ENCODE assay signal across 1 cellular context in the genomic region with DNA sequence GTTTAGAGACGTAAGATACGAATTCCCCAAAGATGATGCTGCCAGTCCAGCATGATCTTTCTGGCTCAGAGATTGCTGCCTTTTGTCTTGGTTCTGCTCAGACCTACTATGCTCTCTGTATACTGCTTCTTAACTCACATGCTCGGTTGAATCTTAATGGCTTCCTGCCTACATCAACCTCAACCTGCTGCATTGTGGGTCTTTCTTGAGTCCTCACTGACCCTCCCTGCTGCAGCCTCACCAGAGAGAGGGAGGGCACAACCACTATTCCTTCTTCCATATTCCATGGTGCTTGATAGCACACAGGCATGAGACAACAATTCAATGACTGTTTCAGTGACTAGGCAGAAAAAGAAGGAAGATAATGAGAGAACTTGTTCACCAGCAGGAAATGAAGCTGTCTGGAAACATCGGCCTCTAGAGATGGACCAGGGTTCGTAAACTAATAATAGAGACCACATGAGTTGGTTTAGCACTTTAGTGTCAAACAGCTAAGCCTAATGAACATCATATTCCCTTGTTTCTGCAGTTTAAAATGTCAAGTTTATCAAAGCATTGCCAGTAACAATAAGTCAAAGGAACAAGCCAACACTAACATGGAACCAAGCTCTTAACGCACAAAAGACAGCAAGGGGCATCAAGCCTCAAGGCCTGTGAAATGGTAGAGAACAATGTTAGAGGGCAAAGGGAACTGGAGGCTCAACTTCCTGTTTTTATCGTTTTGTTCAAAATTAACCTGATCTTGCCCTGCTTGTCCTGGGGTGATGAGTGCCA.
TF ChIP-seq lines count a peak whose summit lies in the region.

No MANE protein-coding gene starts in this region.

TF ChIP-seq in K562, 482 proteins besides CTCF, POLR2A, EP300 and RAD21 (continued from another document and continues in another):
- no peak for TF ChIP-seq CTCFL (IDR thresholded peaks at IDR 0.05; ENCODE audit: borderline replicate concordance, insufficient read depth, low read depth, low read length, poor library complexity, severe bottlenecking)
- no peak for TF ChIP-seq PPARD (CRISPR knock-in tag; IDR thresholded peaks at IDR 0.05)
- peak; percentile 57 for TF ChIP-seq ZBTB9 (CRISPR knock-in tag; IDR thresholded peaks at IDR 0.05)
- TF ChIP-seq PATZ1 (CRISPR knock-in tag; IDR thresholded peaks at IDR 0.05; ENCODE audit: borderline replicate concordance), result peak; percentile 38; the same call in 1 of the 2 replicates
- peak; percentile 56 for TF ChIP-seq NFE2L1 (tag; IDR thresholded peaks at IDR 0.05; ENCODE audit: borderline replicate concordance, low read depth)
- TF ChIP-seq, protein P1, sequence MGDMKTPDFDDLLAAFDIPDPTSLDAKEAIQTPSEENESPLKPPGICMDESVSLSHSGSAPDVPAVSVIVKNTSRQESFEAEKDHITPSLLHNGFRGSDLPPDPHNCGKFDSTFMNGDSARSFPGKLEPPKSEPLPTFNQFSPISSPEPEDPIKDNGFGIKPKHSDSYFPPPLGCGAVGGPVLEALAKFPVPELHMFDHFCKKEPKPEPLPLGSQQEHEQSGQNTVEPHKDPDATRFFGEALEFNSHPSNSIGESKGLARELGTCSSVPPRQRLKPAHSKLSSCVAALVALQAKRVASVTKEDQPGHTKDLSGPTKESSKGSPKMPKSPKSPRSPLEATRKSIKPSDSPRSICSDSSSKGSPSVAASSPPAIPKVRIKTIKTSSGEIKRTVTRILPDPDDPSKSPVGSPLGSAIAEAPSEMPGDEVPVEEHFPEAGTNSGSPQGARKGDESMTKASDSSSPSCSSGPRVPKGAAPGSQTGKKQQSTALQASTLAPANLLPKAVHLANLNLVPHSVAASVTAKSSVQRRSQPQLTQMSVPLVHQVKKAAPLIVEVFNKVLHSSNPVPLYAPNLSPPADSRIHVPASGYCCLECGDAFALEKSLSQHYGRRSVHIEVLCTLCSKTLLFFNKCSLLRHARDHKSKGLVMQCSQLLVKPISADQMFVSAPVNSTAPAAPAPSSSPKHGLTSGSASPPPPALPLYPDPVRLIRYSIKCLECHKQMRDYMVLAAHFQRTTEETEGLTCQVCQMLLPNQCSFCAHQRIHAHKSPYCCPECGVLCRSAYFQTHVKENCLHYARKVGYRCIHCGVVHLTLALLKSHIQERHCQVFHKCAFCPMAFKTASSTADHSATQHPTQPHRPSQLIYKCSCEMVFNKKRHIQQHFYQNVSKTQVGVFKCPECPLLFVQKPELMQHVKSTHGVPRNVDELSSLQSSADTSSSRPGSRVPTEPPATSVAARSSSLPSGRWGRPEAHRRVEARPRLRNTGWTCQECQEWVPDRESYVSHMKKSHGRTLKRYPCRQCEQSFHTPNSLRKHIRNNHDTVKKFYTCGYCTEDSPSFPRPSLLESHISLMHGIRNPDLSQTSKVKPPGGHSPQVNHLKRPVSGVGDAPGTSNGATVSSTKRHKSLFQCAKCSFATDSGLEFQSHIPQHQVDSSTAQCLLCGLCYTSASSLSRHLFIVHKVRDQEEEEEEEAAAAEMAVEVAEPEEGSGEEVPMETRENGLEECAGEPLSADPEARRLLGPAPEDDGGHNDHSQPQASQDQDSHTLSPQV (IDR thresholded peaks at IDR 0.05), result peak; percentile 89
- TF ChIP-seq ZNF384 (IDR thresholded peaks at IDR 0.05; ENCODE audit: low read depth, low read length), result no peak
- TF ChIP-seq ARID1B (IDR thresholded peaks at IDR 0.05), result peak; percentile 54
- TF ChIP-seq MAFG (tag; conservative IDR thresholded peaks at IDR 0.05), result peak; percentile 95
- peak; percentile 78; the same call in 1 of the 2 replicates for TF ChIP-seq MAFK (IDR thresholded peaks at IDR 0.05; ENCODE audit: low read length)
- peak; percentile 61 for TF ChIP-seq ZNF395 (CRISPR knock-in tag; IDR thresholded peaks at IDR 0.05)
- TF ChIP-seq MEF2D (tag; conservative IDR thresholded peaks at IDR 0.05; ENCODE audit: low read depth), result peak; percentile 41
- peak; percentile 63 for TF ChIP-seq L3MBTL2 (IDR thresholded peaks at IDR 0.05)
- TF ChIP-seq BDP1 (IDR thresholded peaks at IDR 0.05; ENCODE audit: insufficient read depth, insufficient read length), result no peak
- TF ChIP-seq BHLHE40 (IDR thresholded peaks at IDR 0.05; ENCODE audit: low read length), result 0 out of 2 replicates have a peak, but pooled peaks have one; percentile 28
- TF ChIP-seq BACH1 (tag; IDR thresholded peaks at IDR 0.05), result peak; percentile 90
- TF ChIP-seq ZNF274 (IDR thresholded peaks at IDR 0.05; ENCODE audit: borderline replicate concordance, low read depth, low read length), result no peak
- 0 out of 2 replicates have a peak, but pooled peaks have one; percentile 13 for TF ChIP-seq ZNF165 (CRISPR knock-in tag; IDR thresholded peaks at IDR 0.05; ENCODE audit: borderline replicate concordance)
- peak; percentile 28; the same call in 1 of the 2 replicates for TF ChIP-seq SMAD3 (CRISPR knock-in tag; conservative IDR thresholded peaks at IDR 0.05)
- TF ChIP-seq ZNF41 (CRISPR knock-in tag; conservative IDR thresholded peaks at IDR 0.05), result peak; percentile 72
- 0 out of 2 replicates have a peak, but pooled peaks have one; percentile 21 for TF ChIP-seq GTF2E2 (tag; IDR thresholded peaks at IDR 0.05)
- TF ChIP-seq, protein P2, sequence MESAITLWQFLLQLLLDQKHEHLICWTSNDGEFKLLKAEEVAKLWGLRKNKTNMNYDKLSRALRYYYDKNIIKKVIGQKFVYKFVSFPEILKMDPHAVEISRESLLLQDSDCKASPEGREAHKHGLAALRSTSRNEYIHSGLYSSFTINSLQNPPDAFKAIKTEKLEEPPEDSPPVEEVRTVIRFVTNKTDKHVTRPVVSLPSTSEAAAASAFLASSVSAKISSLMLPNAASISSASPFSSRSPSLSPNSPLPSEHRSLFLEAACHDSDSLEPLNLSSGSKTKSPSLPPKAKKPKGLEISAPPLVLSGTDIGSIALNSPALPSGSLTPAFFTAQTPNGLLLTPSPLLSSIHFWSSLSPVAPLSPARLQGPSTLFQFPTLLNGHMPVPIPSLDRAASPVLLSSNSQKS (CRISPR knock-in tag; IDR thresholded peaks at IDR 0.05), result no peak
- peak; percentile 68 for TF ChIP-seq DPF2 (IDR thresholded peaks at IDR 0.05)
- no peak for TF ChIP-seq NR0B1 (IDR thresholded peaks at IDR 0.05; ENCODE audit: partially characterized antibody)
- TF ChIP-seq ARID2 (IDR thresholded peaks at IDR 0.05), result no peak
- peak; percentile 66 for TF ChIP-seq SMARCA4 (IDR thresholded peaks at IDR 0.05)
- 0 out of 4 replicates have a peak, but pooled peaks of 1 of the 2 experiments have one; percentile 15 for TF ChIP-seq TRIM24 (IDR thresholded peaks at IDR 0.05)
- TF ChIP-seq NR4A1 (CRISPR knock-in tag; IDR thresholded peaks at IDR 0.05), result peak; percentile 84
- TF ChIP-seq NR4A1 (tag; IDR thresholded peaks at IDR 0.05), result peak; percentile 85
- peak; percentile 4; the same call in 1 of the 2 replicates for TF ChIP-seq ZNF239 (CRISPR knock-in tag; IDR thresholded peaks at IDR 0.05)
- peak in 1 of 2 experiments; percentile 51; a peak in 1 of 3 replicates for TF ChIP-seq CBX3 (IDR thresholded peaks at IDR 0.05; ENCODE audit: borderline replicate concordance in 1 of 2, low read length in 2 of 2)
- TF ChIP-seq HIVEP1 (CRISPR knock-in tag; IDR thresholded peaks at IDR 0.05), result no peak
- peak; percentile 35; the same call in 1 of the 2 replicates for TF ChIP-seq TEAD2 (tag; IDR thresholded peaks at IDR 0.05)
- TF ChIP-seq, protein P3, sequence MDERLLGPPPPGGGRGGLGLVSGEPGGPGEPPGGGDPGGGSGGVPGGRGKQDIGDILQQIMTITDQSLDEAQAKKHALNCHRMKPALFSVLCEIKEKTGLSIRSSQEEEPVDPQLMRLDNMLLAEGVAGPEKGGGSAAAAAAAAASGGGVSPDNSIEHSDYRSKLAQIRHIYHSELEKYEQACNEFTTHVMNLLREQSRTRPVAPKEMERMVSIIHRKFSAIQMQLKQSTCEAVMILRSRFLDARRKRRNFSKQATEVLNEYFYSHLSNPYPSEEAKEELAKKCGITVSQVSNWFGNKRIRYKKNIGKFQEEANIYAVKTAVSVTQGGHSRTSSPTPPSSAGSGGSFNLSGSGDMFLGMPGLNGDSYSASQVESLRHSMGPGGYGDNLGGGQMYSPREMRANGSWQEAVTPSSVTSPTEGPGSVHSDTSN (CRISPR knock-in tag; IDR thresholded peaks at IDR 0.05; ENCODE audit: low read depth), result no peak
- TF ChIP-seq, protein P3 (tag; conservative IDR thresholded peaks at IDR 0.05; ENCODE audit: low read depth), result peak; percentile 25; the same call in 1 of the 2 replicates
- 0 out of 2 replicates have a peak, but pooled peaks have one; percentile 8 for TF ChIP-seq ZNF444 (CRISPR knock-in tag; IDR thresholded peaks at IDR 0.05)
- TF ChIP-seq ZNF197 (CRISPR knock-in tag; IDR thresholded peaks at IDR 0.05; ENCODE audit: low read depth), result peak; percentile 78
- TF ChIP-seq, protein P4, sequence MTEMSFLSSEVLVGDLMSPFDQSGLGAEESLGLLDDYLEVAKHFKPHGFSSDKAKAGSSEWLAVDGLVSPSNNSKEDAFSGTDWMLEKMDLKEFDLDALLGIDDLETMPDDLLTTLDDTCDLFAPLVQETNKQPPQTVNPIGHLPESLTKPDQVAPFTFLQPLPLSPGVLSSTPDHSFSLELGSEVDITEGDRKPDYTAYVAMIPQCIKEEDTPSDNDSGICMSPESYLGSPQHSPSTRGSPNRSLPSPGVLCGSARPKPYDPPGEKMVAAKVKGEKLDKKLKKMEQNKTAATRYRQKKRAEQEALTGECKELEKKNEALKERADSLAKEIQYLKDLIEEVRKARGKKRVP (CRISPR knock-in tag; IDR thresholded peaks at IDR 0.05), result 0 out of 2 replicates have a peak, but pooled peaks have one; percentile 42
- peak; percentile 40; the same call in 1 of the 2 replicates for TF ChIP-seq MECOM (CRISPR knock-in tag; IDR thresholded peaks at IDR 0.05)
- TF ChIP-seq ZNF445 (CRISPR knock-in tag; IDR thresholded peaks at IDR 0.05; ENCODE audit: low read depth), result no peak
- TF ChIP-seq ZNF644 (tag; IDR thresholded peaks at IDR 0.05; ENCODE audit: low read depth), result peak; percentile 95
- no peak for TF ChIP-seq MEF2A (IDR thresholded peaks at IDR 0.05; ENCODE audit: control insufficient read depth, low read depth, low read length)
